Comparison of ENCODE assay signal across 22 cellular contexts in genomic region chr11:27253200-27253599, GRCh38.
DNase-seq lines count a peak whose midpoint lies in the region; ATAC-seq, FAIRE-seq and TF ChIP-seq lines count a peak whose summit lies in the region.
"Had no signal": no experiment of that assay in that cellular context is flagged by ENCODE, and none has a peak within 500 bp of the region (broad histone marks: within the 10 kb centered on the region; RNA-seq: fewer than 3 reads in every experiment).

No MANE protein-coding gene starts in this region.

- H4K20me1 ChIP-seq in HepG2 (ENCODE audit: insufficient read depth, low read length): no peaks in the 10 kb centered on the region

- in situ Hi-C loops in Panc1 (cut with HindIII; ENCODE audit: low pct_unique_long_range_greater_than_20kb, low sequenced_read_pairs): no loop called here
- in situ Hi-C loops in HepG2 (cut with HindIII; ENCODE audit: extremely low pct_ligation_motif_present, low pct_unique_long_range_greater_than_20kb): no loop called here
- in situ Hi-C loops in GM13976 (cut with MboI; ENCODE audit: low sequenced_read_pairs, unreplicated experiment): no loop called here

- H3K4me1 Mint-ChIP-seq in endodermal cell: peaks cover 20% of the 10 kb centered on the region
- no peaks in the 10 kb centered on the region for H3K4me1 Mint-ChIP-seq in CD4-positive, alpha-beta T cell (ENCODE audit: low read depth)
- H3K4me1 Mint-ChIP-seq: CD4-positive, CD25-positive, alpha-beta regulatory T cell had no signal

- peak overlapping the region; percentile 83 for H4K91ac ChIP-seq in trophoblast cell (ENCODE audit: low read depth, low read length)

- H3K27me3 ChIP-seq in Panc1 (ENCODE audit: control insufficient read depth, insufficient read depth, low read length): no peaks in the 10 kb centered on the region
- no peaks in the 10 kb centered on the region for H3K27me3 ChIP-seq in endodermal cell (ENCODE audit: control insufficient read depth, insufficient read depth, low read length, poor library complexity, severe bottlenecking)
- H3K27me3 ChIP-seq in trophoblast cell (ENCODE audit: insufficient read depth, low read length): no peaks in the 10 kb centered on the region
- no peaks in the 10 kb centered on the region for H3K27me3 ChIP-seq in CD4-positive, alpha-beta T cell (ENCODE audit: control insufficient read depth, insufficient read depth, low read length)
- H3K27me3 ChIP-seq in HepG2 (ENCODE audit: control insufficient read depth in 1 of 2, insufficient read depth in 2 of 2, low read length in 2 of 2): peaks cover 0 to 1% of the 10 kb centered on the region in 2 experiments; a peak in 1 of 5 replicates
- H3K27me3 ChIP-seq: BE2C had no signal

- DNase-seq in Panc1 (ENCODE audit: low read depth, low spot score) (no peak), endodermal cell (no peak), trophoblast cell (no peak), HepG2 (ENCODE audit: low spot score) (no peak), GM13976 (ENCODE audit: low spot score) (no peak)
- no peak for DNase-seq in CD4-positive, alpha-beta T cell
- DNase-seq: BE2C; C1 segment of cervical spinal cord; Caco-2; CD4-positive, CD25-positive, alpha-beta regulatory T cell; DMS79; GDM1; GOT3; H7; HFFc6; IMR-90 had no signal

- H2BK5ac ChIP-seq in trophoblast cell (ENCODE audit: low read depth, low read length, poor library complexity): peak overlapping the region; percentile 79

- WGBS in endodermal cell (ENCODE audit: insufficient coverage in 1 of 2, insufficient read length in 1 of 2), 2 experiments: 81% methylated on average over 1 of the region's 1 CpG; no CpG with 5 or more reads in 1 of the 2 experiments
- WGBS in trophoblast cell (ENCODE audit: extremely low coverage, insufficient coverage, insufficient read length): no CpG with 5 or more reads among the region's 1 CpG
- WGBS in HepG2 (ENCODE audit: low lambda C conversion rate): 0% methylated on average over 1 of the region's 1 CpG

- no peaks in the 10 kb centered on the region for H3K4me1 ChIP-seq in Panc1 (ENCODE audit: control insufficient read depth, insufficient read depth, low read length)
- peaks cover 8% of the 10 kb centered on the region for H3K4me1 ChIP-seq in endodermal cell (ENCODE audit: control insufficient read depth, insufficient read depth, low read length)
- peaks cover 6 to 19% of the 10 kb centered on the region in 2 experiments for H3K4me1 ChIP-seq in trophoblast cell (ENCODE audit: control insufficient read depth in 1 of 2, insufficient read depth in 2 of 2, low read length in 2 of 2)
- no peaks in the 10 kb centered on the region for H3K4me1 ChIP-seq in HepG2 (ENCODE audit: insufficient read depth, low read length)
- H3K4me1 ChIP-seq: BE2C, Caco-2 had no signal

- intact Hi-C loops in Panc1 (cut with micrococcal nuclease; ENCODE audit: unreplicated experiment): no loop called here
- intact Hi-C loops in CD4-positive, alpha-beta T cell (cut with DNase I, micrococcal nuclease): no loop called here
- intact Hi-C loops in HepG2 (cut with micrococcal nuclease; ENCODE audit: unreplicated experiment): no loop called here

- H2BK12ac ChIP-seq in trophoblast cell (ENCODE audit: low read length): peak overlapping the region; percentile 93

- H3K4me2 ChIP-seq in trophoblast cell (ENCODE audit: low read length) (no peak overlapping the region), HepG2 (ENCODE audit: low read depth, low read length) (no peak overlapping the region)

- H3K4me3 ChIP-seq in Panc1 (ENCODE audit: low read depth in 2 of 2, low read length in 2 of 2): no peak overlapping the region
- H3K4me3 ChIP-seq in endodermal cell (ENCODE audit: low read length): peak overlapping the region; percentile 18
- H3K4me3 ChIP-seq in trophoblast cell (ENCODE audit: low read depth, low read length): no peak overlapping the region
- H3K4me3 ChIP-seq in HepG2 (replicated peaks in 1 of 3; ENCODE audit: insufficient read depth in 1 of 3, low read depth in 2 of 3, low read length in 3 of 3): no peak overlapping the region
- H3K4me3 ChIP-seq: K562 had no signal

- peak; percentile 36 for ATAC-seq in GM18868 (IDR thresholded peaks at IDR 0.05; ENCODE audit: unreplicated experiment)
- ATAC-seq in Panc1: no peak
- ATAC-seq in CD4-positive, alpha-beta T cell (ENCODE audit: poor library complexity): no peak
- no peak for ATAC-seq in GM21619 (IDR thresholded peaks at IDR 0.05; ENCODE audit: unreplicated experiment)
- ATAC-seq in HepG2: no peak
- ATAC-seq: HCT116, K562 had no signal

- peaks cover 22% of the 10 kb centered on the region for H3K79me1 ChIP-seq in trophoblast cell (ENCODE audit: low read length)

- H3K79me2 ChIP-seq in trophoblast cell (ENCODE audit: control insufficient read depth, insufficient read depth, low read length, poor library complexity): peaks cover 2% of the 10 kb centered on the region
- H3K79me2 ChIP-seq in HepG2 (ENCODE audit: insufficient read depth, low read length): no peaks in the 10 kb centered on the region

- no peak overlapping the region for H3K27ac Mint-ChIP-seq in endodermal cell
- H3K27ac Mint-ChIP-seq in CD4-positive, alpha-beta T cell: no peak overlapping the region
- H3K27ac Mint-ChIP-seq: CD4-positive, CD25-positive, alpha-beta regulatory T cell; HFFc6 had no signal

- TF ChIP-seq POLR2A in HepG2 (IDR thresholded peaks at IDR 0.05; ENCODE audit: insufficient read depth in 1 of 2, low read depth in 2 of 2, low read length in 2 of 2): no peak

- no peak overlapping the region for H3K18ac ChIP-seq in trophoblast cell (ENCODE audit: low read length)

- TF ChIP-seq CTCF in Panc1 (IDR thresholded peaks at IDR 0.05) (no peak), endodermal cell (conservative IDR thresholded peaks at IDR 0.05) (no peak), HepG2 (CRISPR knock-in tag; IDR thresholded peaks at IDR 0.05) (no peak), GM13976 (IDR thresholded peaks at IDR 0.05; ENCODE audit: borderline replicate concordance, control extremely low read depth, extremely low read depth, insufficient read depth, missing control alignments) (no peak)
- no peak for TF ChIP-seq CTCF in CD4-positive, alpha-beta T cell (IDR thresholded peaks at IDR 0.05)

- H3K9ac ChIP-seq in endodermal cell (ENCODE audit: extremely low read depth, low read length, poor library complexity, severe bottlenecking) (no peak overlapping the region), trophoblast cell (ENCODE audit: low read length) (no peak overlapping the region), HepG2 (ENCODE audit: insufficient read depth, low read depth, low read length) (no peak overlapping the region)

- CTCF ChIA-PET in Panc1 (lab: Charles Lee) (no interaction called here), HepG2 (lab: Yijun Ruan, JAX; ENCODE audit: low intra/inter-chr PET ratio, low total read pairs) (no interaction called here)
- CTCF ChIA-PET in CD4-positive, alpha-beta T cell (lab: Charles Lee): no interaction called here

- POLR2A ChIA-PET in Panc1 (lab: Charles Lee): no interaction called here
- POLR2A ChIA-PET in CD4-positive, alpha-beta T cell (lab: Charles Lee): no interaction called here
- POLR2A ChIA-PET in HepG2 (lab: Yijun Ruan, JAX): no interaction called here

- H2AK5ac ChIP-seq in trophoblast cell (ENCODE audit: low read length): peak overlapping the region; percentile 88

- no peak for TF ChIP-seq RAD21 in HepG2 (CRISPR knock-in tag; IDR thresholded peaks at IDR 0.05)

- no peak for TF ChIP-seq EP300 in HepG2 (IDR thresholded peaks at IDR 0.05; ENCODE audit: low read depth in 2 of 2, low read length in 2 of 2)
- TF ChIP-seq EP300 in HepG2 (CRISPR knock-in tag; IDR thresholded peaks at IDR 0.05; ENCODE audit: borderline replicate concordance): no peak

- no peak overlapping the region for H3K23ac ChIP-seq in trophoblast cell (ENCODE audit: low read length)

- no TSS peak for BruUV-seq in Panc1 (replicated peaks; lab: Mats Ljungman, UMichigan)
- no TSS peak for BruUV-seq in HepG2 (replicated peaks; lab: Mats Ljungman, UMichigan)

- H3K9me3 ChIP-seq in Panc1 (ENCODE audit: control insufficient read depth, insufficient read depth, low read depth, low read length) (no peaks in the 10 kb centered on the region), endodermal cell (ENCODE audit: control insufficient read depth, low read length) (peaks cover 34% of the 10 kb centered on the region), trophoblast cell (ENCODE audit: insufficient read depth, low read depth, low read length) (no peaks in the 10 kb centered on the region), HepG2 (ENCODE audit: low read length) (no peaks in the 10 kb centered on the region)
- no peaks in the 10 kb centered on the region for H3K9me3 ChIP-seq in CD4-positive, alpha-beta T cell (ENCODE audit: control insufficient read depth, low read length)
- H3K9me3 ChIP-seq: BE2C, Caco-2 had no signal

- H3K4me3 Mint-ChIP-seq in endodermal cell: no peak overlapping the region
- H3K4me3 Mint-ChIP-seq in CD4-positive, alpha-beta T cell: no peak overlapping the region
- H3K4me3 Mint-ChIP-seq: CD4-positive, CD25-positive, alpha-beta regulatory T cell; HFFc6 had no signal

- H3K27ac ChIP-seq in Panc1 (ENCODE audit: low read length) (0 out of 2 replicates have a peak overlapping the region, but pooled peaks have one; percentile 5), endodermal cell (ENCODE audit: low read depth, low read length) (no peak overlapping the region), trophoblast cell (ENCODE audit: low read depth, low read length) (peak overlapping the region; percentile 97), HepG2 (ENCODE audit: extremely low read length, insufficient read depth, low read length) (no peak overlapping the region)
- H3K27ac ChIP-seq in CD4-positive, alpha-beta T cell (ENCODE audit: low read depth, low read length): no peak overlapping the region
- H3K27ac ChIP-seq: HL-60 had no signal

- no peak overlapping the region for H4K12ac ChIP-seq in trophoblast cell (ENCODE audit: low read depth, low read length)

- H3K27me3 Mint-ChIP-seq in endodermal cell (ENCODE audit: insufficient read depth): peaks cover 4% of the 10 kb centered on the region
- H3K27me3 Mint-ChIP-seq in CD4-positive, alpha-beta T cell: peaks cover 32% of the 10 kb centered on the region

- H3K14ac ChIP-seq in trophoblast cell (ENCODE audit: low read length): no peak overlapping the region

- H2BK120ac ChIP-seq in trophoblast cell (ENCODE audit: insufficient read depth, low read length, poor library complexity): peak overlapping the region; percentile 76

- H2AFZ ChIP-seq in trophoblast cell (ENCODE audit: insufficient read depth, low read length, poor library complexity): no peak overlapping the region
- H2AFZ ChIP-seq in HepG2 (ENCODE audit: low read length): no peak overlapping the region

- peaks cover 10% of the 10 kb centered on the region for H3K9me3 Mint-ChIP-seq in endodermal cell
- H3K9me3 Mint-ChIP-seq in CD4-positive, alpha-beta T cell: no peaks in the 10 kb centered on the region
- H3K9me3 Mint-ChIP-seq: HFFc6 had no signal

- FAIRE-seq in HepG2 (lab: Jason Lieb, UNC): no peak
- FAIRE-seq: D721Med, K562 had no signal

- H3K4ac ChIP-seq in trophoblast cell (ENCODE audit: low read depth, low read length): no peak overlapping the region

- no peaks in the 10 kb centered on the region for H3K36me3 Mint-ChIP-seq in endodermal cell (ENCODE audit: low read depth)
- H3K36me3 Mint-ChIP-seq in CD4-positive, alpha-beta T cell (ENCODE audit: low read depth): no peaks in the 10 kb centered on the region
- H3K36me3 Mint-ChIP-seq: CD4-positive, CD25-positive, alpha-beta regulatory T cell had no signal

- H4K8ac ChIP-seq in trophoblast cell (ENCODE audit: low read depth, low read length): no peak overlapping the region

- H3K36me3 ChIP-seq in Panc1 (ENCODE audit: control insufficient read depth, insufficient read depth, low read length) (no peaks in the 10 kb centered on the region), endodermal cell (ENCODE audit: control insufficient read depth, insufficient read depth, low read length) (no peaks in the 10 kb centered on the region), trophoblast cell (ENCODE audit: control insufficient read depth in 1 of 2, insufficient read depth in 2 of 2, low read length in 2 of 2) (no peaks in the 10 kb centered on the region), HepG2 (replicated peaks in 1 of 2; ENCODE audit: control insufficient read depth in 1 of 2, insufficient read depth in 2 of 2, low read length in 2 of 2) (no peaks in the 10 kb centered on the region)
- H3K36me3 ChIP-seq: BE2C had no signal

Comparison
In these comparisons a context has a peak if more than half of its experiments do, and no peak if none do; other contexts are left out.
1. H3K27ac ChIP-seq: peak in Panc1 (single experiment) and trophoblast cell (single experiment); none in endodermal cell (single experiment), CD4-positive, alpha-beta T cell (single experiment) and HepG2 (single experiment).